In the genomic region with DNA sequence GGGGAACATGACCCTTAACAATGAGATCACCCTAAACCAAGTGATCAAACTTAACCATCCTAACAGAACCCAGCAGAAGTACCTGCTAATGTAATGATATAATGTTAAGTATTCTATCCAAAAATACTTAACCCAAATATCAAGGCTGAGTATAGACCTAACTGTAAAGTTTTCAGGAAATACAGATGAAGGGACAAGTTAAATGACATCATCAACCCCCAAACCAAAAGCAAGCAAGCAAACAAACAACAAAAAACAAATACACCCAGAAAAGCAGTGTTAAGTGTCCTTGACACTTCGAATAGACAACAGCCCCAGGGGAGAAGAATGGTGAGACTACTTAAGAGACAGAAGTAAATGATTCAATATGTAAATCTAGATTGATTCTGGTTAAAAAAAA, we compare ENCODE assay signal across 13 cellular contexts. TPM values are rescaled to one million over a fixed set of nuclear protein-coding genes. Genes with fewer than 3 reads are reported as not detected.
DNase-seq lines count a peak whose midpoint lies in the region; ATAC-seq and TF ChIP-seq lines count a peak whose summit lies in the region.
"Had no signal": no experiment of that assay in that cellular context is flagged by ENCODE, and none has a peak within 500 bp of the region (broad histone marks: within the 10 kb centered on the region; RNA-seq: fewer than 3 reads in every experiment).

No MANE protein-coding gene starts in this region.

- peak overlapping the region; percentile 69 for H3K4me3 Mint-ChIP-seq in stimulated activated naive CD8-positive, alpha-beta T cell treated with anti-CD3 and anti-CD28 coated beads, Interleukin-15, Interleukin-2, amounts not matched to agents 100 ng/mL and 50 ng/mL, for 24 hours
- H3K4me3 Mint-ChIP-seq in T-helper 17 cell, result peak overlapping the region; percentile 100
- H3K4me3 Mint-ChIP-seq in type B pancreatic cell, result peak overlapping the region; percentile 82

- no peak for DNase-seq in stimulated activated naive CD8-positive, alpha-beta T cell treated with anti-CD3 and anti-CD28 coated beads, Interleukin-15, Interleukin-2, amounts not matched to agents 100 U/mL and 50 U/mL, for 24 hours
- DNase-seq in T-helper 17 cell, result no peak
- no peak for DNase-seq in hepatocyte (ENCODE audit: low spot score)
- no peak for DNase-seq in type B pancreatic cell (ENCODE audit: extremely low spot score, unreplicated experiment)
- no peak for DNase-seq in NCI-H2029 (lab: John Stamatoyannopoulos, UW)
- DNase-seq in transverse colon, result no peak
- DNase-seq in gastrocnemius medialis, result no peak
- DNase-seq: activated CD4-positive, alpha-beta T cell treated with anti-CD3 and anti-CD28 coated beads for 1 hour; COR-L47; NCI-H1092; RPMI8226; tibial artery had no signal

- H3K4me1 ChIP-seq in hepatocyte (ENCODE audit: insufficient read depth) (peaks cover 6% of the 10 kb centered on the region), transverse colon (peaks cover 5 to 43% (median 18%) of the 10 kb centered on the region in 4 donors), gastrocnemius medialis (peaks cover 24 to 43% of the 10 kb centered on the region in 2 donors)

- H3K27ac ChIP-seq in hepatocyte, result no peak overlapping the region
- no peak overlapping the region for H3K27ac ChIP-seq in transverse colon
- no peak overlapping the region for H3K27ac ChIP-seq in gastrocnemius medialis
- H3K27ac ChIP-seq: tibial artery had no signal

- H3K4me1 Mint-ChIP-seq in stimulated activated naive CD8-positive, alpha-beta T cell treated with anti-CD3 and anti-CD28 coated beads, Interleukin-15, Interleukin-2, amounts not matched to agents 100 ng/mL and 50 ng/mL, for 24 hours (ENCODE audit: low read depth), result peaks cover 72% of the 10 kb centered on the region
- H3K4me1 Mint-ChIP-seq in T-helper 17 cell (peaks cover 51% of the 10 kb centered on the region), type B pancreatic cell (ENCODE audit: unreplicated experiment) (peaks cover 24% of the 10 kb centered on the region)

- TF ChIP-seq POLR2A in transverse colon (IDR thresholded peaks at IDR 0.05) (no peak), gastrocnemius medialis (IDR thresholded peaks at IDR 0.05) (no peak)

- H3K4me3 ChIP-seq in hepatocyte, result peak overlapping the region; percentile 8
- H3K4me3 ChIP-seq in transverse colon, result no peak overlapping the region
- no peak overlapping the region for H3K4me3 ChIP-seq in gastrocnemius medialis
- H3K4me3 ChIP-seq: tibial artery had no signal

- ATAC-seq in stimulated activated naive CD8-positive, alpha-beta T cell treated with anti-CD3 and anti-CD28 coated beads, Interleukin-15, Interleukin-2, amounts not matched to agents 100 U/mL and 50 U/mL, for 24 hours, result no peak
- ATAC-seq in T-helper 17 cell (no peak), gastrocnemius medialis (no peak)

- no peak overlapping the region for H3K27ac Mint-ChIP-seq in stimulated activated naive CD8-positive, alpha-beta T cell treated with anti-CD3 and anti-CD28 coated beads, Interleukin-15, Interleukin-2, amounts not matched to agents 100 ng/mL and 50 ng/mL, for 24 hours
- peak overlapping the region; percentile 99 for H3K27ac Mint-ChIP-seq in T-helper 17 cell
- H3K27ac Mint-ChIP-seq in type B pancreatic cell, result peak overlapping the region; percentile 69

- peak overlapping the region; percentile 77 for H3K4me2 ChIP-seq in hepatocyte

- no peaks in the 10 kb centered on the region for H3K9me3 Mint-ChIP-seq in stimulated activated naive CD8-positive, alpha-beta T cell treated with anti-CD3 and anti-CD28 coated beads, Interleukin-15, Interleukin-2, amounts not matched to agents 100 ng/mL and 50 ng/mL, for 24 hours
- H3K9me3 Mint-ChIP-seq in type B pancreatic cell, result no peaks in the 10 kb centered on the region

- no peak overlapping the region for H2AFZ ChIP-seq in hepatocyte

- intact Hi-C loops in transverse colon (cut with DNase I; ENCODE audit: low total_unique reads) (no loop called here), gastrocnemius medialis (cut with DNase I; ENCODE audit: low total_unique reads) (no loop called here)

- TF ChIP-seq CTCF in hepatocyte (IDR thresholded peaks at IDR 0.05; ENCODE audit: poor library complexity) (no peak), type B pancreatic cell (conservative IDR thresholded peaks at IDR 0.05) (no peak), transverse colon (IDR thresholded peaks at IDR 0.05) (no peak), gastrocnemius medialis (IDR thresholded peaks at IDR 0.05 in 4 of 5, conservative IDR thresholded peaks at IDR 0.05 in 1 of 5) (no peak)

- in situ Hi-C loops in transverse colon (cut with MboI; ENCODE audit: low pct_ligation_motif_present in 1 of 4, low pct_unique_long_range_greater_than_20kb in 1 of 4, low sequenced_read_pairs in 3 of 4), result loop anchor here in 2 of 4 donors (25.0 kb wide), 1 partner anchor 579 kb away; a partner anchor contains a TSS
- in situ Hi-C loops in gastrocnemius medialis (cut with MboI; ENCODE audit: low sequenced_read_pairs in 4 of 4), result loop anchor here in 3 of 4 donors (25.0 kb wide), 3 partner anchors 529 to 604 kb away; a partner anchor contains a TSS

- H4K20me1 ChIP-seq in hepatocyte (ENCODE audit: insufficient read depth, poor library complexity, severe bottlenecking), result peaks cover 42% of the 10 kb centered on the region

- H3K36me3 Mint-ChIP-seq in stimulated activated naive CD8-positive, alpha-beta T cell treated with anti-CD3 and anti-CD28 coated beads, Interleukin-15, Interleukin-2, amounts not matched to agents 100 ng/mL and 50 ng/mL, for 24 hours (ENCODE audit: low read depth), result peaks cover 64% of the 10 kb centered on the region
- H3K36me3 Mint-ChIP-seq in T-helper 17 cell (ENCODE audit: low read depth) (peaks cover 7% of the 10 kb centered on the region), type B pancreatic cell (peaks cover 43% of the 10 kb centered on the region)

- H3K36me3 ChIP-seq in hepatocyte (replicated peaks; ENCODE audit: insufficient read depth, low read depth) (no peaks in the 10 kb centered on the region), transverse colon (no peaks in the 10 kb centered on the region), gastrocnemius medialis (no peaks in the 10 kb centered on the region)
- H3K36me3 ChIP-seq: tibial artery had no signal

- 29% methylated on average over 1 of the region's 1 CpG for WGBS in hepatocyte (ENCODE audit: low lambda C conversion rate, missing lambda C conversion rate)
- 66% methylated on average over 1 of the region's 1 CpG; no CpG with 5 or more reads in 1 of the 2 donors for WGBS in transverse colon (ENCODE audit: low coverage in 1 of 2), 2 donors

- no peaks in the 10 kb centered on the region for H3K9me2 ChIP-seq in hepatocyte (replicated peaks; ENCODE audit: insufficient read depth)

- no peaks in the 10 kb centered on the region for H3K27me3 Mint-ChIP-seq in stimulated activated naive CD8-positive, alpha-beta T cell treated with anti-CD3 and anti-CD28 coated beads, Interleukin-15, Interleukin-2, amounts not matched to agents 100 ng/mL and 50 ng/mL, for 24 hours
- H3K27me3 Mint-ChIP-seq in T-helper 17 cell (no peaks in the 10 kb centered on the region), type B pancreatic cell (no peaks in the 10 kb centered on the region)

- H3K9me3 ChIP-seq in T-helper 17 cell (ENCODE audit: control insufficient read depth, low read length, poor library complexity, severe bottlenecking), result no peaks in the 10 kb centered on the region
- H3K9me3 ChIP-seq in hepatocyte (ENCODE audit: low read depth), result no peaks in the 10 kb centered on the region
- H3K9me3 ChIP-seq in transverse colon, result no peaks in the 10 kb centered on the region
- H3K9me3 ChIP-seq in gastrocnemius medialis, result no peaks in the 10 kb centered on the region
- H3K9me3 ChIP-seq: tibial artery had no signal

- H3K79me2 ChIP-seq in hepatocyte, result peaks cover 74% of the 10 kb centered on the region

- no peak for TF ChIP-seq EP300 in transverse colon (IDR thresholded peaks at IDR 0.05; ENCODE audit: low read depth)

- H3K27me3 ChIP-seq in hepatocyte, result no peaks in the 10 kb centered on the region
- no peaks in the 10 kb centered on the region for H3K27me3 ChIP-seq in transverse colon
- H3K27me3 ChIP-seq in gastrocnemius medialis, result no peaks in the 10 kb centered on the region
- H3K27me3 ChIP-seq: tibial artery had no signal

RNA-seq across cellular contexts. Expression of a gene that starts 2.7 kb away (rescaled TPM):
- total RNA-seq in T-helper 17 cell (10 to 100 TPM; 12.0 to 16.8 TPM), hepatocyte (33.0 TPM in 2 replicates), type B pancreatic cell (ENCODE audit: low replicate concordance) (35.8 and 49.4 TPM in 2 replicates), transverse colon (100 to 1,000 TPM in 1 of 4 donors, 10 to 100 TPM in 2, 1 to 10 TPM in 1; 2.2 to 167 (median 14.2) TPM), gastrocnemius medialis (1 to 10 TPM; 3.3 to 9.5 (median 6.1) TPM)
- 35.6 and 39.7 TPM in 2 replicates for polyA plus RNA-seq in hepatocyte
